ENCODE assay signal across 24 cellular contexts in the genomic region with DNA sequence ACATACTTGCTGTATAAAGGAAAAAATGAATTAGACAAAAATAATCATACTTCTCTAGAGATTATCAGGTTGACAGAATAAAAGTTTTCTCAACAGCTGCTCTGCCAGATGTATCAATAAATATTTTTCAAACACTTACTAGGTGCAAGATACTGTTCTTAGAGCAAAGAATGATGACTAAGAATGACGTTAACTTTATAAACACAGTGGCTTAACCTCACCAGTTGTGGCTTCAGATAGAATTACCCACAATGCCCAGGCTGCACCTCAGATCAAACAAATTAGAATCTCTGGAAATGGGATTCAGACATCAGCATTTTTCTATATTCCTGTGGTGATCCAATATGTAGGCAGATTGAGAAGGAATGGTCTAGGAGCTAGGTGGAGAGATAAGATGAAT.
DNase-seq lines count a peak whose midpoint lies in the region; ATAC-seq, FAIRE-seq and TF ChIP-seq lines count a peak whose summit lies in the region.
"Had no signal": no experiment of that assay in that cellular context is flagged by ENCODE, and none has a peak within 500 bp of the region (broad histone marks: within the 10 kb centered on the region; RNA-seq: fewer than 3 reads in every experiment).

No MANE protein-coding gene starts in this region.

- in situ Hi-C loops in Caki2 (cut with HindIII; ENCODE audit: low pct_unique_long_range_greater_than_20kb, low sequenced_read_pairs): no loop called here

- H3K9ac ChIP-seq in Karpas-422 (ENCODE audit: low read length): no peak overlapping the region
- H3K9ac ChIP-seq in astrocyte (ENCODE audit: low read length): no peak overlapping the region

- FAIRE-seq in astrocyte (lab: Jason Lieb, UNC) (no peak), islet of Langerhans (lab: Jason Lieb, UNC) (peak; percentile 13)
- FAIRE-seq: A549 had no signal

- no peak overlapping the region for H3K4me3 ChIP-seq in Karpas-422 (ENCODE audit: low read length)
- H3K4me3 ChIP-seq in astrocyte (ENCODE audit: insufficient read depth, low read depth, low read length): no peak overlapping the region
- H3K4me3 ChIP-seq: A549, GM23338, ovary, tibial artery had no signal

- no peaks in the 10 kb centered on the region for H3K9me2 ChIP-seq in Karpas-422 (replicated peaks; ENCODE audit: insufficient read depth, low read length)

- H3K79me2 ChIP-seq in Karpas-422 (ENCODE audit: low read length) (no peaks in the 10 kb centered on the region), astrocyte (ENCODE audit: insufficient read depth, low read length) (no peaks in the 10 kb centered on the region)

- H3K4me1 Mint-ChIP-seq in astrocyte (ENCODE audit: low read depth, unreplicated experiment): no peaks in the 10 kb centered on the region
- H3K4me1 Mint-ChIP-seq: activated CD4-positive, alpha-beta T cell treated with anti-CD3 and anti-CD28 coated beads for 36 hours; natural killer cell; stimulated activated naive CD8-positive, alpha-beta T cell treated with anti-CD3 and anti-CD28 coated beads, Interleukin-15, amount 100 ng/mL, for 72 hours; T-cell had no signal

- H3K27me3 ChIP-seq in Karpas-422 (ENCODE audit: low read length): no peaks in the 10 kb centered on the region
- no peaks in the 10 kb centered on the region for H3K27me3 ChIP-seq in astrocyte (ENCODE audit: insufficient read depth, low read length)
- H3K27me3 ChIP-seq: BE2C, ovary, tibial artery had no signal

- H3K36me3 Mint-ChIP-seq in astrocyte (ENCODE audit: low read depth, unreplicated experiment): no peaks in the 10 kb centered on the region
- H3K36me3 Mint-ChIP-seq: natural killer cell, T-cell had no signal

- H3K27me3 Mint-ChIP-seq in astrocyte (ENCODE audit: low read depth, unreplicated experiment): no peaks in the 10 kb centered on the region
- H3K27me3 Mint-ChIP-seq: stimulated activated naive CD8-positive, alpha-beta T cell treated with anti-CD3 and anti-CD28 coated beads, Interleukin-15, amount 100 ng/mL, for 72 hours; T-cell had no signal

- H3K36me3 ChIP-seq in Karpas-422 (ENCODE audit: insufficient read depth, low read length) (no peaks in the 10 kb centered on the region), astrocyte (ENCODE audit: insufficient read depth, low read length) (no peaks in the 10 kb centered on the region)
- H3K36me3 ChIP-seq: BE2C, ovary, tibial artery had no signal

- H3K9me3 Mint-ChIP-seq in astrocyte (ENCODE audit: unreplicated experiment): no peaks in the 10 kb centered on the region
- H3K9me3 Mint-ChIP-seq: GM23338; stimulated activated naive CD8-positive, alpha-beta T cell treated with anti-CD3 and anti-CD28 coated beads, Interleukin-15, amount 100 ng/mL, for 72 hours had no signal

- H2AFZ ChIP-seq in Karpas-422 (ENCODE audit: low read length) (peak overlapping the region; percentile 23; the same call in 1 of the 2 replicates), astrocyte (ENCODE audit: low read depth, low read length) (no peak overlapping the region)
- H2AFZ ChIP-seq: GM23338 had no signal

- no peak overlapping the region for H3K27ac Mint-ChIP-seq in astrocyte (ENCODE audit: unreplicated experiment)
- H3K27ac Mint-ChIP-seq: activated CD4-positive, alpha-beta T cell treated with anti-CD3 and anti-CD28 coated beads for 36 hours; GM23338; natural killer cell; T-cell had no signal

- H3K9me3 ChIP-seq in Karpas-422 (ENCODE audit: low read length): no peaks in the 10 kb centered on the region
- H3K9me3 ChIP-seq in astrocyte (ENCODE audit: insufficient read depth, low read depth, low read length): no peaks in the 10 kb centered on the region
- H3K9me3 ChIP-seq: A549, BE2C, ovary, tibial artery had no signal

- H3K4me3 Mint-ChIP-seq in astrocyte (ENCODE audit: unreplicated experiment): no peak overlapping the region
- H3K4me3 Mint-ChIP-seq: activated CD4-positive, alpha-beta T cell treated with anti-CD3 and anti-CD28 coated beads for 36 hours; GM23338; natural killer cell; stimulated activated naive CD8-positive, alpha-beta T cell treated with anti-CD3 and anti-CD28 coated beads, Interleukin-15, amount 100 ng/mL, for 72 hours; T-cell had no signal

- H3K27ac ChIP-seq in Karpas-422 (ENCODE audit: low read length) (no peak overlapping the region), astrocyte (ENCODE audit: low read depth, low read length) (no peak overlapping the region)
- H3K27ac ChIP-seq: A549, ovary, tibial artery had no signal

- H3K4me1 ChIP-seq in Karpas-422 (ENCODE audit: low read length): peaks cover 3% of the 10 kb centered on the region; the same call in 1 of the 2 replicates
- H3K4me1 ChIP-seq in astrocyte (ENCODE audit: insufficient read depth, low read length): peaks cover 3% of the 10 kb centered on the region
- H3K4me1 ChIP-seq: A549, BE2C, tibial artery had no signal

- H3K4me2 ChIP-seq in Karpas-422 (ENCODE audit: low read depth, low read length, poor library complexity, severe bottlenecking) (no peak overlapping the region), astrocyte (ENCODE audit: low read length) (no peak overlapping the region)
- H3K4me2 ChIP-seq: A549, GM23338 had no signal

- no peak for TF ChIP-seq CTCF in astrocyte (IDR thresholded peaks at IDR 0.05; ENCODE audit: insufficient read depth, low read depth, low read length)

- ATAC-seq in GM18861 (IDR thresholded peaks at IDR 0.05; ENCODE audit: unreplicated experiment): no peak
- ATAC-seq in GM21367 (IDR thresholded peaks at IDR 0.05; ENCODE audit: unreplicated experiment): no peak
- ATAC-seq: A549; activated CD4-positive, alpha-beta T cell treated with anti-CD3 and anti-CD28 coated beads for 36 hours; GM23338; natural killer cell; right cardiac atrium; stimulated activated naive CD8-positive, alpha-beta T cell treated with anti-CD3 and anti-CD28 coated beads, Interleukin-15, amount 100 ng/mL, for 72 hours; T-cell had no signal

- H4K20me1 ChIP-seq in Karpas-422 (ENCODE audit: insufficient read depth, low read depth, low read length) (no peaks in the 10 kb centered on the region), astrocyte (ENCODE audit: insufficient read depth, low read length) (no peaks in the 10 kb centered on the region)

- peak; percentile 41 for DNase-seq in Caki2 (ENCODE audit: low read depth)
- DNase-seq in Karpas-422: no peak
- DNase-seq in astrocyte (ENCODE audit: low read depth): peak; percentile 84
- no peak for DNase-seq in ureter (ENCODE audit: low spot score)
- DNase-seq in nucleus accumbens (lab: John Stamatoyannopoulos, UW): no peak
- DNase-seq: activated CD4-positive, alpha-beta T cell treated with anti-CD3 and anti-CD28 coated beads for 36 hours; activated naive CD4-positive, alpha-beta T cell treated with anti-CD3 and anti-CD28 coated beads, Interleukin-2, amount 50 U/mL, for 16 hours; aorta; BE2C; effector memory CD4-positive, alpha-beta T cell; natural killer cell; NCI-H1694; NCI-H82; OCI-M1; ovary; right cardiac atrium; stimulated activated naive CD8-positive, alpha-beta T cell treated with anti-CD3 and anti-CD28 coated beads, Interleukin-15, amount 100 ng/mL, for 72 hours; T-cell; tibial artery had no signal

Comparison
In these comparisons a context has a peak if more than half of its experiments do, and no peak if none do; other contexts are left out.
1. DNase-seq: peak in Caki2 (single experiment) and astrocyte (single experiment); none in Karpas-422 (single experiment), ureter (single experiment) and nucleus accumbens (0 of 56).